Comparison of ENCODE assay signal across 7 cellular contexts in the genomic region with DNA sequence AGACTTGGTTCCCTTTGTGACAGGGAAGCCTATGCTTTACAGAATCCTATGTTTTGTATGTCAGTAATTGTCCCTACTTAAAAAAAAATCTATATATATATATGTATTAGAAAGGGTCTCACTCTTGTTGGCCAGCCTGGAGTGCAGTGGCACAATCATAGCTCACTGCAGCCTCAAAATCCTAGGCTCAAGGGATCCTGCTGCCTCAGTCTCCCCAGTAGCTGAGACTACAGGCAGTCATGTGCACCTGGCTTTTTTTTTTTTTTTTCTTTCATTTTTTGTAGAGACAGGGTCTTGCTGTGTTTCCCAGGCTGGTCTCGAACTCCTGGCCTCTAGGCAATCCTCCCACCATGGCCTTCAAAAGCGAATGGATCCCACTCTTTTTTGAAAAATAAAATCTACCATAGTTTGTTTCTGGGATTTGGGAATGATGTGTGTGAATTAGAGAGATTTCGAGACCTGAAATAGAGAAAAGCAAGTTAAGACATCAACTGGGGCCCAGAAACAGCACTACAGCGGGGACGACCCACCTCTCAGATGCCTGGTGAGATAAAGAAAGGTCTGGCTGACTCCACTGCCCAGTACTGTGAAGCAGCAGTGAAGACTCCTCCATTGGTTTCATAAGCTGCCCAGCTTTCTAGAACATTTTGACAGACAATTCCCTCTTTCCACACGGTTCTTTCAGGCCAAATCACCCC. TPM values are rescaled to one million over a fixed set of nuclear protein-coding genes. Genes with fewer than 3 reads are reported as not detected.
A peak's percentile ranks its signal among the peaks of the same experiment; 100 is the strongest.
DNase-seq lines count a peak whose midpoint lies in the region; ATAC-seq lines count a peak whose summit lies in the region.

No MANE protein-coding gene starts in this region.

- no peak for ATAC-seq in stimulated activated naive CD8-positive, alpha-beta T cell treated with anti-CD3 and anti-CD28 coated beads, Interleukin-15, amount 100 ng/mL, for 72 hours
- ATAC-seq in HG02763 (IDR thresholded peaks at IDR 0.05; ENCODE audit: unreplicated experiment): no peak

- H3K9me3 ChIP-seq in HUES64 (ENCODE audit: insufficient read depth, low read depth, low read length) (no peaks in the 10 kb centered on the region), iPS-15b (ENCODE audit: control insufficient read depth, insufficient read depth, low read length) (no peaks in the 10 kb centered on the region)

- H3K36me3 ChIP-seq in HUES64 (ENCODE audit: insufficient read depth, low read length): no peaks in the 10 kb centered on the region
- H3K36me3 ChIP-seq in iPS-15b (ENCODE audit: control insufficient read depth, insufficient read depth, low read length): no peaks in the 10 kb centered on the region

- peak overlapping the region; percentile 96; the same call in 1 of the 2 replicates for H3K27ac ChIP-seq in HUES64 (ENCODE audit: low read depth, low read length)

- peaks cover 79% of the 10 kb centered on the region for H3K4me1 Mint-ChIP-seq in stimulated activated naive CD8-positive, alpha-beta T cell treated with anti-CD3 and anti-CD28 coated beads, Interleukin-15, amount 100 ng/mL, for 72 hours

- peak overlapping the region; percentile 99 to 100 for H3K27ac Mint-ChIP-seq in stimulated activated naive CD8-positive, alpha-beta T cell treated with anti-CD3 and anti-CD28 coated beads, Interleukin-15, amount 100 ng/mL, for 72 hours

- H3K9me3 Mint-ChIP-seq in stimulated activated naive CD8-positive, alpha-beta T cell treated with anti-CD3 and anti-CD28 coated beads, Interleukin-15, amount 100 ng/mL, for 72 hours: peaks cover 0 to 10% of the 10 kb centered on the region in 2 donors

- H3K4me1 ChIP-seq in HUES64 (ENCODE audit: insufficient read depth, low read length): peaks cover 79% of the 10 kb centered on the region
- peaks cover 31% of the 10 kb centered on the region for H3K4me1 ChIP-seq in iPS-15b (ENCODE audit: control insufficient read depth, insufficient read depth, low read length)

- H3K4me3 Mint-ChIP-seq in stimulated activated naive CD8-positive, alpha-beta T cell treated with anti-CD3 and anti-CD28 coated beads, Interleukin-15, amount 100 ng/mL, for 72 hours: peak overlapping the region; percentile 90 to 97

- H3K4me3 ChIP-seq in HUES64 (ENCODE audit: low read length) (no peak overlapping the region), iPS-15b (ENCODE audit: low read depth, low read length) (peak overlapping the region; percentile 6)

- no peaks in the 10 kb centered on the region for H3K27me3 ChIP-seq in HUES64 (ENCODE audit: insufficient read depth, low read length)
- H3K27me3 ChIP-seq in iPS-15b (ENCODE audit: control insufficient read depth, insufficient read depth, low read length): no peaks in the 10 kb centered on the region

- 73% methylated on average over 4 of the region's 6 CpGs for WGBS in HUES64

- DNase-seq in activated CD8-positive, alpha-beta memory T cell treated with anti-CD3 and anti-CD28 coated beads, Interleukin-2, amount 50 U/mL, for 48 hours: peak; percentile 54
- no peak for DNase-seq in stimulated activated naive CD8-positive, alpha-beta T cell treated with anti-CD3 and anti-CD28 coated beads, Interleukin-15, amount 100 ng/mL, for 72 hours
- DNase-seq in NCI-H526 treated with DMSO at 0.1 percent for 48 hours (lab: John Stamatoyannopoulos, UW) (no peak), foreskin melanocyte (no peak)

- H3K27me3 Mint-ChIP-seq in stimulated activated naive CD8-positive, alpha-beta T cell treated with anti-CD3 and anti-CD28 coated beads, Interleukin-15, amount 100 ng/mL, for 72 hours: peaks cover 7% of the 10 kb centered on the region

- H3K9ac ChIP-seq in HUES64 (ENCODE audit: low read depth, low read length): peak overlapping the region; percentile 37
- H3K9ac ChIP-seq in iPS-15b (ENCODE audit: low read depth, low read length): peak overlapping the region; percentile 51

RNA-seq across cellular contexts. Expression of a gene that starts 1.9 kb away (rescaled TPM):
- 3.6 TPM for polyA plus RNA-seq in HUES64 (2013, experiment 1 of 2)
- 3.6 TPM for polyA plus RNA-seq in HUES64 (2013, experiment 2 of 2)

RNA-seq across cellular contexts. Expression of a gene that starts 34.2 kb away (rescaled TPM):
- 12.1 TPM for polyA plus RNA-seq in HUES64 (2013, experiment 1 of 2)
- polyA plus RNA-seq in HUES64 (2013, experiment 2 of 2): 12.2 TPM

RNA-seq across cellular contexts. Expression of a gene that starts 38.2 kb away (rescaled TPM):
- polyA plus RNA-seq in HUES64 (2013, experiment 1 of 2): 0.55 TPM
- 1.9 TPM for polyA plus RNA-seq in HUES64 (2013, experiment 2 of 2)
